In the genomic region with DNA sequence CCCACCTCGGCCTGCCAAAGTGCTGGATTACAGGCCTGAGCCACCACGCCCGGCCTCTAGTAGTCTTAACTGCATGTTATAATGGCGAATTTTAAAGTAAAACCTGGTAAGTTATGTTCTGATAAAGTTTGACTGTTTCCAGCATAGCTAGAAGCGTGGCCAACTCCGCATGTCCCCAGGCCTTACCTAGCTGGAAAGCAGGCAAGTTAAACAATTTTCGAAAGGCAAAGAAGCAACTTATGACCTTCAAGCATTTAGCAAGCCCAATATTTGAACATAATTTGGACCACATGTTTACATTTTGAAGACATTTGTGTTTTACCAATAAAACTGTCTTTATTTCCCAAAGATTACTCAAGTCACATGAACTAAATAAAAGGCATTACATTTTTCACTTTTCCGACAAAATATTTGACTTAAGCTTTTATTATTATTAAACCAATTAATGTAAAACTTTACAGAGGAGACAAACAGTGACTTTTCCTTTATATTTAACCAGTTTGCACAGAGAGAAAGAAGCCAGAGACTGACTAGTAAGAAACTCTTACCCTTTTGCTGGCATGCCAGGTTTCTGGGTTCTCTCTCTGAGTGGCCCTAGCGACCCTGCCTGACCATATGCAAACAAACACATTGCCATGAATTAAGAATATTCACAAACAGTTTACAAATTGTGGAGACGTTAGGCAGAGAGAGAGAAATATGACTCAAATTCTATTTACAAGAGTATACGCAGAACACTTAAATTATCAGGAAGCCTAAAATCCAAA, we compare ENCODE assay signal across 33 cellular contexts.
DNase-seq lines count a peak whose midpoint lies in the region; ATAC-seq and TF ChIP-seq lines count a peak whose summit lies in the region.
"Had no signal": no experiment of that assay in that cellular context is flagged by ENCODE, and none has a peak within 500 bp of the region (broad histone marks: within the 10 kb centered on the region; RNA-seq: fewer than 3 reads in every experiment).

No MANE protein-coding gene starts in this region.

- intact Hi-C loops in sciatic nerve (cut with DNase I) = no loop called here
- intact Hi-C loops in CD14-positive monocyte (cut with micrococcal nuclease) = no loop called here
- intact Hi-C loops in posterior cingulate gyrus (cut with DNase I) = no loop called here

- peaks cover 24 to 35% (median 29%) of the 10 kb centered on the region in 7 donors for H3K9me3 Mint-ChIP-seq in CD14-positive monocyte
- H3K9me3 Mint-ChIP-seq in endothelial cell (ENCODE audit: unreplicated experiment) = peaks cover 8% of the 10 kb centered on the region

- H3K36me3 Mint-ChIP-seq in CD14-positive monocyte = peaks cover 70 to 77% of the 10 kb centered on the region in 2 donors
- H3K36me3 Mint-ChIP-seq in endothelial cell (ENCODE audit: low read depth, unreplicated experiment) = peaks cover 29% of the 10 kb centered on the region
- H3K36me3 Mint-ChIP-seq: neural progenitor cell had no signal

- H3K27ac Mint-ChIP-seq in CD14-positive monocyte (no peak overlapping the region), endothelial cell (ENCODE audit: unreplicated experiment) (no peak overlapping the region)
- H3K27ac Mint-ChIP-seq: activated CD4-positive, alpha-beta T cell treated with anti-CD3 and anti-CD28 coated beads for 36 hours; activated CD8-positive, alpha-beta T cell treated with anti-CD3 and anti-CD28 coated beads for 36 hours; activated naive CD4-positive, alpha-beta T cell treated with anti-CD3 and anti-CD28 coated beads, Interleukin-2, amount 10 ng/mL, durations not matched to agents 7 days and 5 days; activated T-helper 1 cell treated with anti-CD3 and anti-CD28 coated beads, Interleukin-12 subunit alpha, Interleukin-12 subunit beta, Interleukin-2, Interleukin-4 antibody, amounts not matched to agents 30 ng/mL and 10 ng/mL and 1 ng/mL, durations not matched to agents 14 hours and 24 hours and 36 hours; neural progenitor cell; stimulated activated naive CD8-positive, alpha-beta T cell treated with anti-CD3 and anti-CD28 coated beads, Interleukin-15, Interleukin-2, amounts not matched to agents 100 ng/mL and 50 ng/mL, for 24 hours; T-helper 2 cell treated with Interferon-gamma antibody and Interleukin-4, amounts not matched to agents 5 μg/mL and 100 μg/mL, for 36 hours had no signal

- peak; percentile 14 for DNase-seq in activated effector memory CD4-positive, alpha-beta T cell treated with anti-CD3 and anti-CD28 coated beads, Interleukin-2, amount 50 U/mL, for 16 hours
- no peak for DNase-seq in activated effector memory CD4-positive, alpha-beta T cell treated with Interleukin-2 at 50 U/mL for 16 hours
- DNase-seq in fibroblast of peridontal ligament (ENCODE audit: extremely low read depth) (peak; percentile 79), sciatic nerve (ENCODE audit: low spot score) (no peak), CD14-positive monocyte (ENCODE audit: low spot score) (no peak), posterior cingulate gyrus (no peak), DMS53 treated with DMSO at 0.1 percent for 48 hours (lab: John Stamatoyannopoulos, UW; ENCODE audit: unreplicated experiment) (no peak), endothelial cell (ENCODE audit: low spot score) (no peak)
- DNase-seq: 8988T; activated CD4-positive, alpha-beta T cell treated with anti-CD3 and anti-CD28 coated beads for 36 hours; activated CD8-positive, alpha-beta memory T cell treated with anti-CD3 and anti-CD28 coated beads, Interleukin-2, amount 50 U/mL, for 48 hours; activated CD8-positive, alpha-beta T cell treated with anti-CD3 and anti-CD28 coated beads for 36 hours; activated naive CD4-positive, alpha-beta T cell treated with anti-CD3 and anti-CD28 coated beads, Interleukin-2, amount 10 ng/mL, durations not matched to agents 7 days and 5 days; AML-193; CD8-positive, alpha-beta memory T cell; DMS 273 treated with DMSO at 0.1 percent for 48 hours; dorsolateral prefrontal cortex; islet precursor cell; left ventricle myocardium superior; NCI-H1105; NCI-H1930; NCI-H526; NK-92 treated with Interleukin-12 subunit alpha and Interleukin-12 subunit beta, amount 100 ng/mL, for 24 hours; pancreas; Right ventricle myocardium superior; stimulated activated CD8-positive, alpha-beta memory T cell treated with anti-CD3 and anti-CD28 coated beads, Interleukin-4, amount 100 ng/mL, for 48 hours; thyroid gland had no signal

- ATAC-seq in sciatic nerve = peak; percentile 65
- ATAC-seq: activated CD4-positive, alpha-beta T cell treated with anti-CD3 and anti-CD28 coated beads for 36 hours; activated CD8-positive, alpha-beta T cell treated with anti-CD3 and anti-CD28 coated beads for 36 hours; K562; left ventricle myocardium superior; pancreas; SK-N-SH treated with all-trans-retinoic acid at 6 μM for 48 hours had no signal

- H3K4me3 Mint-ChIP-seq in CD14-positive monocyte = no peak overlapping the region
- no peak overlapping the region for H3K4me3 Mint-ChIP-seq in endothelial cell (ENCODE audit: unreplicated experiment)
- H3K4me3 Mint-ChIP-seq: activated CD4-positive, alpha-beta T cell treated with anti-CD3 and anti-CD28 coated beads for 36 hours; activated CD8-positive, alpha-beta T cell treated with anti-CD3 and anti-CD28 coated beads for 36 hours; activated naive CD4-positive, alpha-beta T cell treated with anti-CD3 and anti-CD28 coated beads, Interleukin-2, amount 10 ng/mL, durations not matched to agents 7 days and 5 days; activated T-helper 1 cell treated with anti-CD3 and anti-CD28 coated beads, Interleukin-12 subunit alpha, Interleukin-12 subunit beta, Interleukin-2, Interleukin-4 antibody, amounts not matched to agents 30 ng/mL and 10 ng/mL and 1 ng/mL, durations not matched to agents 14 hours and 24 hours and 36 hours; CD8-positive, alpha-beta memory T cell; neural progenitor cell; stimulated activated naive CD8-positive, alpha-beta T cell treated with anti-CD3 and anti-CD28 coated beads, Interleukin-15, Interleukin-2, amounts not matched to agents 100 ng/mL and 50 ng/mL, for 24 hours; T-helper 2 cell treated with Interferon-gamma antibody and Interleukin-4, amounts not matched to agents 5 μg/mL and 100 μg/mL, for 36 hours had no signal

- H3K27me3 Mint-ChIP-seq in CD14-positive monocyte (ENCODE audit: low read depth in 3 of 3) (peaks cover 0 to 3% (median 2%) of the 10 kb centered on the region in 3 donors), endothelial cell (ENCODE audit: unreplicated experiment) (no peaks in the 10 kb centered on the region)
- H3K27me3 Mint-ChIP-seq: activated CD4-positive, alpha-beta T cell treated with anti-CD3 and anti-CD28 coated beads for 36 hours; activated CD8-positive, alpha-beta T cell treated with anti-CD3 and anti-CD28 coated beads for 36 hours; CD8-positive, alpha-beta memory T cell; stimulated activated naive CD8-positive, alpha-beta T cell treated with anti-CD3 and anti-CD28 coated beads, Interleukin-15, Interleukin-2, amounts not matched to agents 100 ng/mL and 50 ng/mL, for 24 hours had no signal

- TF ChIP-seq CTCF in CD14-positive monocyte (IDR thresholded peaks at IDR 0.05) = no peak
- no peak for TF ChIP-seq CTCF in endothelial cell (IDR thresholded peaks at IDR 0.05; ENCODE audit: unreplicated experiment)

- H3K4me1 Mint-ChIP-seq in CD14-positive monocyte (peaks cover 6% of the 10 kb centered on the region), endothelial cell (ENCODE audit: unreplicated experiment) (no peaks in the 10 kb centered on the region)
- H3K4me1 Mint-ChIP-seq: neural progenitor cell had no signal

Comparison
In these comparisons a context has a peak if more than half of its experiments do, and no peak if none do; other contexts are left out.
1. DNase-seq: peak in activated effector memory CD4-positive, alpha-beta T cell treated with anti-CD3 and anti-CD28 coated beads, Interleukin-2, amount 50 U/mL, for 16 hours (single experiment) and fibroblast of peridontal ligament (single experiment); none in activated effector memory CD4-positive, alpha-beta T cell treated with Interleukin-2 at 50 U/mL for 16 hours (single experiment), sciatic nerve (single experiment), CD14-positive monocyte (single experiment), posterior cingulate gyrus (0 of 10), DMS53 treated with DMSO at 0.1 percent for 48 hours (single experiment) and endothelial cell (single experiment).